In the genomic region with DNA sequence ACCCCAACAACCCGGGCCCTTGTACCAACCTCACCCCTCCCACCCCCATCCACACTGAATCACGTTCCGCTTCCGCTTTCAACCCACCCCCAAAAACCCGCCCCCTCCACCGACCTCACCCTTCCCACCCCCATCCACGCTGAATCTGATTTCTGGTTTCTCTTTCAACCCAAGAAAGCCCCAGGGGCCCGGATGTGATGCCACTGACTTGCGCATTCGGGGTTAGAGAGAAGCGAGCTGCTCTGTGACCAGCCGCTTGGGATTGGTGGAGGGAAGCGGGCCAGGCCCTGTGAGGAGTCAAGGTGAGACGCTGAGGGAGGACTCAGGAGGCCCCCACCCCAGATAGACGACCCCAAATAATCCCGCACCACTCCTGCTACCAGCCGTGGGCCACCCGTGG, we compare ENCODE assay signal across 9 cellular contexts. TPM values are rescaled to one million over a fixed set of nuclear protein-coding genes. Genes with fewer than 3 reads are reported as not detected.
"Had no signal": no experiment of that assay in that cellular context is flagged by ENCODE, and none has a peak within 500 bp of the region (broad histone marks: within the 10 kb centered on the region; RNA-seq: fewer than 3 reads in every experiment).

No MANE protein-coding gene starts in this region.

RNA-seq across cellular contexts. Expression of a gene that starts 6.0 kb away (rescaled TPM):
- total RNA-seq: OCI-LY7, PC-3, Peyer's patch, Right ventricle myocardium inferior, Right ventricle myocardium superior, SJCRH30, SJSA1, SK-MEL-5, T-cell had no signal

RNA-seq across cellular contexts. Expression of a gene that starts 55.7 kb away (rescaled TPM):
- total RNA-seq: OCI-LY7, PC-3, SK-MEL-5 had no signal
